Comparison of ENCODE assay signal across 8 cellular contexts in the genomic region with DNA sequence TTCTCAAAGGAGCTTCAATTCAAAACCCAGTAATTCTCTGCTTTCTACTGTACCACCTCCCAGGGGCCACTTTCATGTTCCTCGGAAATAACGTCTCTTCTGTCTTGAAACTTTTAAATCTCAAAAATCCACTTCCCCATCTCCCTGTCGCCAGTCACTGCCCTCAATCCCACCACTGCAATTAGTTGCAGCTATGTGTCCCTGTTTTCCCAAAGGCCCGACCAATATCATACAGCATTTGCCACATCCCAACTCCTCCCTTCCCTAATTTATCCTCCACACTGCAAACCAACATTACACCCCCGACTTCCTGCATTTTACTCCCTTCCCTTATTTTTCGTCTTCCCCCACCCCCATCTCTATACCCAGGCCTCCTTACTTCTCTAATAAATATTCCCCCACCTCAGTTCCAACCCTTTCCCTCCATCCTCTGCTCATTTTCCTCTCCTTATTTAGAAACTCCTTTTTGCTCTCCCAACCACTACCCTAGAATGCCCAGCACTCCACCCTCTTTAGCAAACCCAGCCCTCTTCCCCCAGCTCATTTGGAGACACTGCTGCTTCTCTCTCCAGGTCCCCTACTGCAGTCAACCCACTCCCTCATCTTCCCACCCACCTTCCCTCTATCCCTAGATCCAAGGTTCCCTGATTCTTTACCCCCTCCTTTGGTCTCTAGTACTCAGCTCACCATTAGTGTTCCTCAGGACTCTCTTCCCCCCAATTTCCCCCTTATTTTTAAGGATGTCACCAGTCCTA. TPM values are rescaled to one million over a fixed set of nuclear protein-coding genes. Genes with fewer than 3 reads are reported as not detected.
DNase-seq lines count a peak whose midpoint lies in the region; TF ChIP-seq lines count a peak whose summit lies in the region.

No MANE protein-coding gene starts in this region.

- peak in 1 of 2 donors; percentile 22 for TF ChIP-seq POLR2A in tibial nerve (IDR thresholded peaks at IDR 0.05)

- TF ChIP-seq EP300 in tibial nerve (IDR thresholded peaks at IDR 0.05), result peak in 1 of 2 donors; percentile 30

- H3K36me3 ChIP-seq in SJSA1 (0 out of 2 replicates have a peak, but pooled peaks cover 3% of the 10 kb centered on the region), ectodermal cell (ENCODE audit: control insufficient read depth, insufficient read depth, low read length) (no peaks in the 10 kb centered on the region), tibial nerve (no peaks in the 10 kb centered on the region)

- in situ Hi-C loops in ACHN (cut with HindIII; ENCODE audit: low pct_ligation_motif_present, low pct_unique_long_range_greater_than_20kb, low sequenced_read_pairs), result no loop called here

- H3K4me1 ChIP-seq in SJSA1 (replicated peaks), result peaks cover 52% of the 10 kb centered on the region
- peaks cover 20% of the 10 kb centered on the region for H3K4me1 ChIP-seq in ectodermal cell (ENCODE audit: control insufficient read depth, insufficient read depth, low read length)
- H3K4me1 ChIP-seq in tibial nerve, result peaks cover 0 to 68% (median 26%) of the 10 kb centered on the region in 4 donors

- H3K4me3 ChIP-seq in GM12875 (ENCODE audit: low read depth, low read length) (peak overlapping the region; percentile 85), SJSA1 (peak overlapping the region; percentile 63), ectodermal cell (ENCODE audit: insufficient read depth, low read depth, low read length) (peak overlapping the region; percentile 88), tibial nerve (peak overlapping the region; percentile 93 to 100 (median 97))

- H3K27ac ChIP-seq in SJSA1, result peak overlapping the region; percentile 59
- H3K27ac ChIP-seq in ectodermal cell (ENCODE audit: insufficient read depth, low read depth, low read length, poor library complexity, severe bottlenecking), result no peak overlapping the region
- H3K27ac ChIP-seq in tibial nerve, result peak overlapping the region; percentile 91 to 97 (median 96)

- DNase-seq in ACHN (peak; percentile 58), SJSA1 (ENCODE audit: low read depth in 1 of 2, low spot score in 2 of 2) (peak; percentile 43 to 48), lung microvascular endothelial cell (ENCODE audit: low read depth in 2 of 2) (peak; percentile 36 to 44), tibial nerve (ENCODE audit: low spot score in 2 of 2) (peak in 1 of 2 donors; percentile 43), retina (no peak), NCI-H2171 (lab: John Stamatoyannopoulos, UW) (no peak)

- 6 to 7% methylated on average over 6 of the region's 6 CpGs for WGBS in ectodermal cell, 2 experiments
- WGBS in tibial nerve, 2 donors, result 2 to 3% methylated on average over 6 of the region's 6 CpGs

- no peaks in the 10 kb centered on the region for H3K27me3 ChIP-seq in SJSA1 (replicated peaks)
- H3K27me3 ChIP-seq in ectodermal cell (ENCODE audit: control insufficient read depth, insufficient read depth, low read length, poor library complexity, severe bottlenecking), result no peaks in the 10 kb centered on the region
- no peaks in the 10 kb centered on the region for H3K27me3 ChIP-seq in tibial nerve

- no peak for TF ChIP-seq CTCF in GM12875 (IDR thresholded peaks at IDR 0.05; ENCODE audit: borderline replicate concordance, insufficient read depth, low read depth, low read length)
- TF ChIP-seq CTCF in tibial nerve (IDR thresholded peaks at IDR 0.05), result no peak

- no peaks in the 10 kb centered on the region for H3K9me3 ChIP-seq in SJSA1 (replicated peaks)
- H3K9me3 ChIP-seq in ectodermal cell (ENCODE audit: control insufficient read depth, low read length), result no peaks in the 10 kb centered on the region
- H3K9me3 ChIP-seq in tibial nerve, result no peaks in the 10 kb centered on the region

RNA-seq across cellular contexts. Expression of a gene that starts 1.1 kb away (rescaled TPM):
- total RNA-seq in SJSA1 (2014; rRNA removed; shearing (Covaris generic)), result 241 and 271 TPM in 2 replicates
- 112 TPM for polyA plus RNA-seq in ectodermal cell (2013, experiment 1 of 4)
- polyA plus RNA-seq in ectodermal cell (2013, experiment 2 of 4), result 101 TPM
- 94.8 TPM for polyA plus RNA-seq in ectodermal cell (2013, experiment 3 of 4)
- polyA plus RNA-seq in ectodermal cell (2013, experiment 4 of 4), result 109 TPM
- total RNA-seq in lung microvascular endothelial cell (88.5 and 130 TPM in 2 replicates), tibial nerve (100 to 1,000 TPM in 2 of 4 donors, 10 to 100 TPM in 2; 84.3 to 118 (median 106) TPM)

RNA-seq across cellular contexts. Expression of a gene that starts 52.1 kb away (rescaled TPM):
- 81.2 and 148 TPM in 2 replicates for total RNA-seq in SJSA1 (2014; rRNA removed; shearing (Covaris generic))
- polyA plus RNA-seq in ectodermal cell (2013, experiment 1 of 4), result 237 TPM
- 264 TPM for polyA plus RNA-seq in ectodermal cell (2013, experiment 2 of 4)
- 160 TPM for polyA plus RNA-seq in ectodermal cell (2013, experiment 3 of 4)
- polyA plus RNA-seq in ectodermal cell (2013, experiment 4 of 4), result 189 TPM
- total RNA-seq in lung microvascular endothelial cell (21.4 and 41.4 TPM in 2 replicates), tibial nerve (10 to 100 TPM; 42.6 to 93.3 (median 70.9) TPM)

Comparison
In these comparisons a context has a peak if more than half of its experiments do, and no peak if none do; other contexts are left out.
1. DNase-seq: peak in ACHN (single experiment), SJSA1 (2 of 2) and lung microvascular endothelial cell (2 of 2); none in retina (single experiment) and NCI-H2171 (single experiment).
2. Peak in every context shown above with its lines, with median percentiles within 50 percentile points of each other: H3K4me3 ChIP-seq.